In genomic region chr7:69545175-69545574, GRCh38 we compare ENCODE assay signal across 11 cellular contexts. TPM values are rescaled to one million over a fixed set of nuclear protein-coding genes. Genes with fewer than 3 reads are reported as not detected.
"Had no signal": no experiment of that assay in that cellular context is flagged by ENCODE, and none has a peak within 500 bp of the region (broad histone marks: within the 10 kb centered on the region; RNA-seq: fewer than 3 reads in every experiment).

No MANE protein-coding gene starts in this region.

- H3K27ac ChIP-seq: GM23248, HL-60, KMS-11 had no signal

- ATAC-seq: HCT116, HepG2 had no signal

- H2AFZ ChIP-seq: GM23248 had no signal

- DNase-seq: GM23248, GOT3, H7, HFFc6, Karpas-422, KBM-7 had no signal

- H3K4me2 ChIP-seq: KMS-11 had no signal

- H3K9me3 ChIP-seq: HAP-1 had no signal

- H3K36me3 ChIP-seq: HAP-1 had no signal

- FAIRE-seq: HepG2 had no signal

- H3K9ac ChIP-seq: GM23248, KMS-11 had no signal

- H3K4me3 ChIP-seq: GM23248, HAP-1 had no signal

RNA-seq across cellular contexts. Expression of gene AUTS2, which starts 53.1 kb away (rescaled TPM):
- polyA plus RNA-seq: HepG2 had no signal
